ENCODE assay signal across 38 cellular contexts in genomic region chr6:141992109-141992508, GRCh38.
"Had no signal": no experiment of that assay in that cellular context is flagged by ENCODE, and none has a peak within 500 bp of the region (broad histone marks: within the 10 kb centered on the region; RNA-seq: fewer than 3 reads in every experiment).

No MANE protein-coding gene starts in this region.

- H3K27ac ChIP-seq: ascending aorta, cardiac muscle cell, VCaP had no signal

- H3K27me3 ChIP-seq: ascending aorta, cardiac muscle cell had no signal

- H3K4me3 Mint-ChIP-seq: activated B cell treated with CpG ODN at 0.5 μM for 24 hours; activated CD4-positive, alpha-beta memory T cell treated with anti-CD3 and anti-CD28 coated beads for 36 hours; activated CD4-positive, alpha-beta T cell treated with anti-CD3 and anti-CD28 coated beads, Interleukin-2, amount 10 ng/mL, durations not matched to agents 24 days and 14 days; activated CD8-positive, alpha-beta T cell treated with anti-CD3 and anti-CD28 coated beads for 36 hours; activated naive CD4-positive, alpha-beta T cell treated with anti-CD3 and anti-CD28 coated beads for 36 hours; activated naive CD4-positive, alpha-beta T cell treated with anti-CD3 and anti-CD28 coated beads, Interleukin-2, amount 50 U/mL, for 24 hours; activated naive CD8-positive, alpha-beta T cell; activated naive CD8-positive, alpha-beta T cell treated with anti-CD3 and anti-CD28 coated beads, Interleukin-2, amount 10 ng/mL, durations not matched to agents 7 days and 5 days; activated naive CD8-positive, alpha-beta T cell treated with anti-CD3 and anti-CD28 coated beads, Interleukin-2, amount 50 U/mL, for 24 hours; activated T-cell treated with anti-CD3 and anti-CD28 coated beads, Interleukin-2, amount 50 U/mL, for 4 hours; activated T-cell treated with anti-CD3 and anti-CD28 coated beads, Interleukin-2, amount 50 U/mL, for 72 hours; activated T-helper 1 cell treated with anti-CD3 and anti-CD28 coated beads, Interleukin-12 subunit alpha, Interleukin-12 subunit beta, Interleukin-2, Interleukin-4 antibody, amounts not matched to agents 30 ng/mL and 10 ng/mL and 1 ng/mL, durations not matched to agents 14 hours and 24 hours and 36 hours; activated T-helper 17 cell treated with anti-CD3 and anti-CD28 coated beads, Interleukin-2, amount 50 U/mL, for 72 hours; brain; central memory CD8-positive, alpha-beta T cell; T-helper 1 cell treated with Interleukin-12 subunit alpha and Interleukin-12 subunit beta and Interleukin-4 antibody, amounts not matched to agents 30 μg/mL and 1 μg/mL, for 36 hours; T-helper 2 cell treated with Interferon-gamma antibody and Interleukin-4, amounts not matched to agents 5 μg/mL and 100 μg/mL, for 36 hours had no signal

- H3K4me1 Mint-ChIP-seq: activated B cell treated with CpG ODN at 0.5 μM for 24 hours; activated CD4-positive, alpha-beta T cell treated with anti-CD3 and anti-CD28 coated beads, Interleukin-2, amount 10 ng/mL, durations not matched to agents 24 days and 14 days; activated naive CD4-positive, alpha-beta T cell treated with anti-CD3 and anti-CD28 coated beads, Interleukin-2, amount 50 U/mL, for 24 hours; activated naive CD8-positive, alpha-beta T cell treated with anti-CD3 and anti-CD28 coated beads, Interleukin-2, amount 10 ng/mL, durations not matched to agents 7 days and 5 days; activated naive CD8-positive, alpha-beta T cell treated with anti-CD3 and anti-CD28 coated beads, Interleukin-2, amount 50 U/mL, for 24 hours; brain; central memory CD8-positive, alpha-beta T cell had no signal

- H3K4me1 ChIP-seq: ascending aorta had no signal

- H3K27me3 Mint-ChIP-seq: activated B cell treated with CpG ODN at 0.5 μM for 24 hours; activated CD4-positive, alpha-beta T cell treated with anti-CD3 and anti-CD28 coated beads, Interleukin-2, amount 10 ng/mL, durations not matched to agents 24 days and 14 days; activated naive CD8-positive, alpha-beta T cell treated with anti-CD3 and anti-CD28 coated beads, Interleukin-2, amount 10 ng/mL, durations not matched to agents 7 days and 5 days; activated naive CD8-positive, alpha-beta T cell treated with anti-CD3 and anti-CD28 coated beads, Interleukin-2, amount 50 U/mL, for 24 hours; brain had no signal

- H3K36me3 Mint-ChIP-seq: activated naive CD4-positive, alpha-beta T cell treated with anti-CD3 and anti-CD28 coated beads, Interleukin-2, amount 50 U/mL, for 24 hours; activated naive CD8-positive, alpha-beta T cell treated with anti-CD3 and anti-CD28 coated beads, Interleukin-2, amount 10 ng/mL, durations not matched to agents 7 days and 5 days; brain had no signal

- FAIRE-seq: bronchial epithelial cell, TTC549 had no signal

- H3K9me3 Mint-ChIP-seq: T-helper 1 cell treated with Interleukin-12 subunit alpha and Interleukin-12 subunit beta and Interleukin-4 antibody, amounts not matched to agents 30 μg/mL and 1 μg/mL, for 36 hours had no signal

- H3K36me3 ChIP-seq: ascending aorta, cardiac muscle cell had no signal

- DNase-seq: activated B cell treated with CpG ODN at 0.5 μM for 24 hours; activated CD4-positive, alpha-beta memory T cell treated with anti-CD3 and anti-CD28 coated beads for 36 hours; activated CD4-positive, alpha-beta T cell treated with anti-CD3 and anti-CD28 coated beads for 4 hours; activated CD4-positive, alpha-beta T cell treated with anti-CD3 and anti-CD28 coated beads, Interleukin-2, amount 10 ng/mL, durations not matched to agents 24 days and 14 days; activated CD4-positive, alpha-beta T cell treated with anti-CD3 and anti-CD28 coated beads, Interleukin-2, amount 50 U/mL, for 1 hour; activated CD4-positive, alpha-beta T cell treated with anti-CD3 and anti-CD28 coated beads, Interleukin-2, amount 50 U/mL, for 4 hours; activated CD4-positive, CD25-positive, alpha-beta regulatory T cell treated with anti-CD3 and anti-CD28 coated beads, Interleukin-2, amount 50 U/mL, for 72 hours; activated CD8-positive, alpha-beta memory T cell treated with anti-CD3 and anti-CD28 coated beads, Interleukin-2, amount 50 U/mL, for 4 hours; activated CD8-positive, alpha-beta T cell treated with anti-CD3 and anti-CD28 coated beads for 36 hours; activated effector memory CD4-positive, alpha-beta T cell treated with anti-CD3 and anti-CD28 coated beads, Interleukin-2, amount 50 U/mL, for 16 hours; activated gamma-delta T cell treated with Interleukin-2 at 50 U/mL for 16 hours; activated naive CD4-positive, alpha-beta T cell; activated naive CD4-positive, alpha-beta T cell treated with anti-CD3 and anti-CD28 coated beads for 36 hours; activated naive CD8-positive, alpha-beta T cell treated with anti-CD3 and anti-CD28 coated beads, Interleukin-2, amount 10 ng/mL, durations not matched to agents 7 days and 5 days; activated naive CD8-positive, alpha-beta T cell treated with anti-CD3 and anti-CD28 coated beads, Interleukin-2, amount 50 U/mL, for 24 hours; activated T-cell treated with anti-CD3 and anti-CD28 coated beads for 4 hours; activated T-cell treated with anti-CD3 and anti-CD28 coated beads, Interleukin-2, amount 50 U/mL, for 1 hour; activated T-cell treated with anti-CD3 and anti-CD28 coated beads, Interleukin-2, amount 50 U/mL, for 4 hours; activated T-cell treated with anti-CD3 and anti-CD28 coated beads, Interleukin-2, amount 50 U/mL, for 72 hours; amygdala; anterior cingulate cortex; caudate nucleus; cerebellar nuclear complex; T-helper 2 cell; T-helper 9 cell had no signal

- H3K4me3 ChIP-seq: ascending aorta, cardiac muscle cell had no signal

- ATAC-seq: activated CD8-positive, alpha-beta T cell treated with anti-CD3 and anti-CD28 coated beads for 36 hours; activated naive CD8-positive, alpha-beta T cell treated with anti-CD3 and anti-CD28 coated beads, Interleukin-2, amount 50 U/mL, for 24 hours; activated T-cell treated with anti-CD3 and anti-CD28 coated beads, Interleukin-2, amount 50 U/mL, for 4 hours; activated T-cell treated with anti-CD3 and anti-CD28 coated beads, Interleukin-2, amount 50 U/mL, for 72 hours; activated T-helper 17 cell treated with anti-CD3 and anti-CD28 coated beads, Interleukin-2, amount 50 U/mL, for 72 hours had no signal

- H3K27ac Mint-ChIP-seq: activated B cell treated with CpG ODN at 0.5 μM for 24 hours; activated CD4-positive, alpha-beta memory T cell treated with anti-CD3 and anti-CD28 coated beads for 36 hours; activated CD4-positive, alpha-beta T cell treated with anti-CD3 and anti-CD28 coated beads, Interleukin-2, amount 10 ng/mL, durations not matched to agents 24 days and 14 days; activated CD8-positive, alpha-beta T cell treated with anti-CD3 and anti-CD28 coated beads for 36 hours; activated naive CD4-positive, alpha-beta T cell treated with anti-CD3 and anti-CD28 coated beads for 36 hours; activated naive CD4-positive, alpha-beta T cell treated with anti-CD3 and anti-CD28 coated beads, Interleukin-2, amount 50 U/mL, for 24 hours; activated naive CD8-positive, alpha-beta T cell; activated naive CD8-positive, alpha-beta T cell treated with anti-CD3 and anti-CD28 coated beads, Interleukin-2, amount 10 ng/mL, durations not matched to agents 7 days and 5 days; activated naive CD8-positive, alpha-beta T cell treated with anti-CD3 and anti-CD28 coated beads, Interleukin-2, amount 50 U/mL, for 24 hours; activated T-cell treated with anti-CD3 and anti-CD28 coated beads, Interleukin-2, amount 50 U/mL, for 72 hours; activated T-helper 1 cell treated with anti-CD3 and anti-CD28 coated beads, Interleukin-12 subunit alpha, Interleukin-12 subunit beta, Interleukin-2, Interleukin-4 antibody, amounts not matched to agents 30 ng/mL and 10 ng/mL and 1 ng/mL, durations not matched to agents 14 hours and 24 hours and 36 hours; activated T-helper 17 cell treated with anti-CD3 and anti-CD28 coated beads, Interleukin-2, amount 50 U/mL, for 72 hours; brain; T-helper 1 cell treated with Interleukin-12 subunit alpha and Interleukin-12 subunit beta and Interleukin-4 antibody, amounts not matched to agents 30 μg/mL and 1 μg/mL, for 36 hours; T-helper 2 cell treated with Interferon-gamma antibody and Interleukin-4, amounts not matched to agents 5 μg/mL and 100 μg/mL, for 36 hours had no signal
